Comparison of ENCODE assay signal across 12 cellular contexts in genomic region chr16:51326131-51326856, GRCh38.
DNase-seq lines count a peak whose midpoint lies in the region; ATAC-seq and TF ChIP-seq lines count a peak whose summit lies in the region.
"Had no signal": no experiment of that assay in that cellular context is flagged by ENCODE, and none has a peak within 500 bp of the region (broad histone marks: within the 10 kb centered on the region; RNA-seq: fewer than 3 reads in every experiment).

No MANE protein-coding gene starts in this region.

- H3K4me1 ChIP-seq in MM.1S (ENCODE audit: low read length): no peaks in the 10 kb centered on the region

- H3K27ac ChIP-seq in MM.1S (ENCODE audit: low read length): no peak overlapping the region
- H3K27ac ChIP-seq: KMS-11 had no signal

- H3K4me2 ChIP-seq in MM.1S (ENCODE audit: low read depth, low read length): no peak overlapping the region
- H3K4me2 ChIP-seq: KMS-11 had no signal

- no peaks in the 10 kb centered on the region for H3K79me2 ChIP-seq in MM.1S (ENCODE audit: low read length)

- no peak overlapping the region for H2AFZ ChIP-seq in MM.1S (ENCODE audit: low read length)

- H4K20me1 ChIP-seq in MM.1S (ENCODE audit: insufficient read depth, low read length): no peaks in the 10 kb centered on the region

- H3F3A ChIP-seq in MM.1S (ENCODE audit: insufficient read depth, low read length): no peaks in the 10 kb centered on the region

- no peaks in the 10 kb centered on the region for H3K36me3 ChIP-seq in MM.1S (replicated peaks; ENCODE audit: insufficient read depth, low read length)

- TF ChIP-seq CTCF in retinal pigment epithelial cell (conservative IDR thresholded peaks at IDR 0.05; ENCODE audit: low read depth, low read length) (no peak), MM.1S (IDR thresholded peaks at IDR 0.05; ENCODE audit: low read length) (no peak)

- no peak for ATAC-seq in HG03097 (IDR thresholded peaks at IDR 0.05; ENCODE audit: low FRiP score, unreplicated experiment)
- ATAC-seq: stimulated activated naive CD8-positive, alpha-beta T cell treated with anti-CD3 and anti-CD28 coated beads, Interleukin-15, Interleukin-2, amounts not matched to agents 100 U/mL and 50 U/mL, for 24 hours had no signal

- peak; percentile 33 for DNase-seq in DMS 273 treated with DMSO at 0.1 percent for 48 hours (lab: John Stamatoyannopoulos, UW)
- peak; percentile 57 for DNase-seq in RKO (ENCODE audit: low spot score)
- DNase-seq in fibroblast of peridontal ligament (ENCODE audit: extremely low read depth): peak; percentile 74
- DNase-seq in retinal pigment epithelial cell (ENCODE audit: low read depth): peak; percentile 20
- DNase-seq in MM.1S: no peak
- no peak for DNase-seq in NCI-H1930 (lab: John Stamatoyannopoulos, UW)
- DNase-seq in stimulated activated CD4-positive, alpha-beta T cell treated with anti-CD3 and anti-CD28 coated beads, Interleukin-12 subunit alpha, Interleukin-12 subunit beta, amount 100 ng/mL, for 4 hours: no peak
- DNase-seq: activated naive CD4-positive, alpha-beta T cell treated with anti-CD3 and anti-CD28 coated beads for 36 hours; effector CD8-positive, alpha-beta T cell; stimulated activated naive CD8-positive, alpha-beta T cell treated with anti-CD3 and anti-CD28 coated beads, Interleukin-15, Interleukin-2, amounts not matched to agents 100 U/mL and 50 U/mL, for 24 hours had no signal

- H3K4me3 ChIP-seq in retinal pigment epithelial cell (ENCODE audit: low read length) (no peak overlapping the region), MM.1S (ENCODE audit: low read length) (no peak overlapping the region)

- no peaks in the 10 kb centered on the region for H3K9me2 ChIP-seq in MM.1S (replicated peaks; ENCODE audit: insufficient read depth, low read length)

- no peaks in the 10 kb centered on the region for H3K27me3 ChIP-seq in MM.1S (replicated peaks; ENCODE audit: insufficient read depth, low read length)

- H3K9ac ChIP-seq in MM.1S (ENCODE audit: low read length): no peak overlapping the region
- H3K9ac ChIP-seq: KMS-11 had no signal

- no peaks in the 10 kb centered on the region for H3K9me3 ChIP-seq in MM.1S (replicated peaks; ENCODE audit: insufficient read depth, low read length)

Comparison
In these comparisons a context has a peak if more than half of its experiments do, and no peak if none do; other contexts are left out.
1. DNase-seq: peak in DMS 273 treated with DMSO at 0.1 percent for 48 hours (single experiment), RKO (single experiment), fibroblast of peridontal ligament (single experiment) and retinal pigment epithelial cell (single experiment); none in MM.1S (single experiment), NCI-H1930 (0 of 2) and stimulated activated CD4-positive, alpha-beta T cell treated with anti-CD3 and anti-CD28 coated beads, Interleukin-12 subunit alpha, Interleukin-12 subunit beta, amount 100 ng/mL, for 4 hours (single experiment).